Comparison of ENCODE assay signal across 21 cellular contexts in the genomic region with DNA sequence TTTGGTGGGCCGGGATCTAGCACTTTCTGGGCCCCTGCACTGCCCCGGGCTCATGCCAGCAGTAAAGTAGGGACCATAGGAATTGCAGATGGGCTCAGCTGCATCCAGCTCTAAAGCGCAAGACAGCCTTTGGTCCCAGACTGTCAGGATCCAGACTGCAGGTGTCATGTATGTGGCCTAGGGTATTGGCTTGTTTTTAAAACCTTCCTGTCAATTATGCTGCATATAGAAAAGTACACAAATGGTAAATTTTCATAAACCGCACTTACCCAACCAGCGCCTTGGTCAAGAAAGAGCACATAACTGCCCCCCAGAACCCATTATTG. TPM values are rescaled to one million over a fixed set of nuclear protein-coding genes. Genes with fewer than 3 reads are reported as not detected.
"Had no signal": no experiment of that assay in that cellular context is flagged by ENCODE, and none has a peak within 500 bp of the region (broad histone marks: within the 10 kb centered on the region; RNA-seq: fewer than 3 reads in every experiment).

No MANE protein-coding gene starts in this region.

- ATAC-seq: activated CD8-positive, alpha-beta T cell treated with anti-CD3 and anti-CD28 coated beads, Interleukin-2, amount 10 ng/mL, durations not matched to agents 7 days and 5 days; left lobe of liver; mucosa of descending colon; naive thymus-derived CD4-positive, alpha-beta T cell; right cardiac atrium; stimulated activated naive CD8-positive, alpha-beta T cell treated with anti-CD3 and anti-CD28 coated beads, Interleukin-15, amount 100 ng/mL, for 72 hours; WTC11 had no signal

- H3K27ac Mint-ChIP-seq: activated CD8-positive, alpha-beta T cell treated with anti-CD3 and anti-CD28 coated beads, Interleukin-2, amount 10 ng/mL, durations not matched to agents 7 days and 5 days; activated naive CD8-positive, alpha-beta T cell treated with anti-CD3 and anti-CD28 coated beads for 36 hours; dendritic cell treated with granulocyte-macrophage colony-stimulating factor and Interleukin-4, amounts not matched to agents 40 ng/mL and 50 ng/mL, for 4 days; stimulated activated naive CD8-positive, alpha-beta T cell treated with anti-CD3 and anti-CD28 coated beads, Interleukin-15, amount 100 ng/mL, for 72 hours; WTC11 had no signal

- DNase-seq: activated CD4-positive, alpha-beta T cell treated with anti-CD3 and anti-CD28 coated beads for 4 hours; activated CD8-positive, alpha-beta memory T cell treated with anti-CD3 and anti-CD28 coated beads, Interleukin-2, amount 50 U/mL, for 4 hours; activated CD8-positive, alpha-beta T cell treated with anti-CD3 and anti-CD28 coated beads, Interleukin-2, amount 10 ng/mL, durations not matched to agents 7 days and 5 days; activated effector memory CD4-positive, alpha-beta T cell treated with anti-CD3 and anti-CD28 coated beads, Interleukin-2, amount 50 U/mL, for 16 hours; activated naive CD8-positive, alpha-beta T cell treated with anti-CD3 and anti-CD28 coated beads for 36 hours; activated T-cell treated with anti-CD3 and anti-CD28 coated beads, Interleukin-2, amount 50 U/mL, for 48 hours; hippocampal formation; naive thymus-derived CD4-positive, alpha-beta T cell; stimulated activated naive CD8-positive, alpha-beta T cell treated with anti-CD3 and anti-CD28 coated beads, Interleukin-15, amount 100 ng/mL, for 72 hours; T-helper 2 cell had no signal

- H3K9me3 Mint-ChIP-seq: activated naive CD8-positive, alpha-beta T cell treated with anti-CD3 and anti-CD28 coated beads for 36 hours; brain; dendritic cell treated with granulocyte-macrophage colony-stimulating factor and Interleukin-4, amounts not matched to agents 40 ng/mL and 50 ng/mL, for 4 days; naive thymus-derived CD4-positive, alpha-beta T cell; stimulated activated naive CD8-positive, alpha-beta T cell treated with anti-CD3 and anti-CD28 coated beads, Interleukin-15, amount 100 ng/mL, for 72 hours; WTC11 had no signal

- H3K27me3 Mint-ChIP-seq: activated naive CD8-positive, alpha-beta T cell treated with anti-CD3 and anti-CD28 coated beads for 36 hours; brain; naive thymus-derived CD4-positive, alpha-beta T cell; stimulated activated naive CD8-positive, alpha-beta T cell treated with anti-CD3 and anti-CD28 coated beads, Interleukin-15, amount 100 ng/mL, for 72 hours had no signal

- H3K4me3 ChIP-seq: mucosa of descending colon, SJSA1, smooth muscle cell had no signal

- H3K4me3 Mint-ChIP-seq: activated CD8-positive, alpha-beta T cell treated with anti-CD3 and anti-CD28 coated beads, Interleukin-2, amount 10 ng/mL, durations not matched to agents 7 days and 5 days; activated naive CD8-positive, alpha-beta T cell treated with anti-CD3 and anti-CD28 coated beads for 36 hours; dendritic cell treated with granulocyte-macrophage colony-stimulating factor and Interleukin-4, amounts not matched to agents 40 ng/mL and 50 ng/mL, for 4 days; naive thymus-derived CD4-positive, alpha-beta T cell; stimulated activated naive CD8-positive, alpha-beta T cell treated with anti-CD3 and anti-CD28 coated beads, Interleukin-15, amount 100 ng/mL, for 72 hours; WTC11 had no signal

- H3K4me1 ChIP-seq: SJSA1 had no signal

- H3K36me3 Mint-ChIP-seq: naive thymus-derived CD4-positive, alpha-beta T cell had no signal

- H3K27ac ChIP-seq: epithelial cell of prostate, SJSA1 had no signal

- H3K9me3 ChIP-seq: mucosa of descending colon, SJSA1 had no signal

- H3K27me3 ChIP-seq: SJSA1 had no signal

RNA-seq across cellular contexts. Expression of a gene that starts 21.9 kb away (rescaled TPM):
- total RNA-seq: activated CD8-positive, alpha-beta T cell treated with anti-CD3 and anti-CD28 coated beads, Interleukin-2, amount 10 ng/mL, durations not matched to agents 7 days and 5 days; activated naive CD8-positive, alpha-beta T cell treated with anti-CD3 and anti-CD28 coated beads for 36 hours; glomerular endothelial cell; left lobe of liver; SJSA1; smooth muscle cell; WTC11 had no signal
- polyA plus RNA-seq: keratinocyte; naive thymus-derived CD4-positive, alpha-beta T cell; smooth muscle cell had no signal
